8 cellular contexts compared by ENCODE assay signal in genomic region chr1:99808391-99809115, GRCh38. TPM values are rescaled to one million over a fixed set of nuclear protein-coding genes. Genes with fewer than 3 reads are reported as not detected.
DNase-seq lines count a peak whose midpoint lies in the region; ATAC-seq, FAIRE-seq and TF ChIP-seq lines count a peak whose summit lies in the region.

No MANE protein-coding gene starts in this region.

- H3K9me2 ChIP-seq in MM.1S (replicated peaks; ENCODE audit: insufficient read depth, low read length) = no peaks in the 10 kb centered on the region

- peak overlapping the region; percentile 41; the same call in 1 of the 2 replicates for H3K4me2 ChIP-seq in MM.1S (ENCODE audit: low read depth, low read length)

- H3K4me1 ChIP-seq in MM.1S (ENCODE audit: low read length) (no peaks in the 10 kb centered on the region), kidney (ENCODE audit: control insufficient read depth in 1 of 2, insufficient read depth in 1 of 2, low read depth in 1 of 2, low read length in 2 of 2) (peaks cover 4 to 5% of the 10 kb centered on the region in 2 donors)

- H3K27ac ChIP-seq in MM.1S (ENCODE audit: low read length) (no peak overlapping the region), kidney (ENCODE audit: low read depth in 2 of 2, low read length in 2 of 2) (no peak overlapping the region)

- DNase-seq in AG08395 (ENCODE audit: low spot score) (peak; percentile 91), MM.1S (peak; percentile 53), RKO (ENCODE audit: low spot score) (peak; percentile 94), kidney (no peak)
- DNase-seq in central memory CD4-positive, alpha-beta T cell = peak; percentile 47
- peak in 2 of 3 donors; percentile 11 to 13 for DNase-seq in stimulated activated CD4-positive, alpha-beta T cell treated with anti-CD3 and anti-CD28 coated beads, TNF-alpha, amount 100 ng/mL, for 48 hours (ENCODE audit: low read depth in 3 of 3)

- TF ChIP-seq CTCF in GM12872 (IDR thresholded peaks at IDR 0.05; ENCODE audit: insufficient read depth, low read depth, low read length) (peak; percentile 52), MM.1S (IDR thresholded peaks at IDR 0.05; ENCODE audit: low read length) (peak; percentile 42), kidney (IDR thresholded peaks at IDR 0.05; ENCODE audit: borderline replicate concordance, extremely low read depth, insufficient read depth) (peak; percentile 64)

- intact Hi-C loops in kidney (cut with DNase I) = no loop called here

- H3K9me3 ChIP-seq in MM.1S (replicated peaks; ENCODE audit: insufficient read depth, low read length) = no peaks in the 10 kb centered on the region
- H3K9me3 ChIP-seq in kidney (ENCODE audit: control insufficient read depth in 1 of 2, low read length in 2 of 2) = peaks cover 0 to 2% of the 10 kb centered on the region in 2 donors

- no peaks in the 10 kb centered on the region for H4K20me1 ChIP-seq in MM.1S (ENCODE audit: insufficient read depth, low read length)

- H3K79me2 ChIP-seq in MM.1S (ENCODE audit: low read length) = no peaks in the 10 kb centered on the region

- H3K36me3 ChIP-seq in MM.1S (replicated peaks; ENCODE audit: insufficient read depth, low read length) = no peaks in the 10 kb centered on the region
- H3K36me3 ChIP-seq in kidney (ENCODE audit: control insufficient read depth in 1 of 2, insufficient read depth in 2 of 2, low read length in 2 of 2) = no peaks in the 10 kb centered on the region

- no peaks in the 10 kb centered on the region for H3F3A ChIP-seq in MM.1S (ENCODE audit: insufficient read depth, low read length)

- FAIRE-seq in kidney (lab: Jason Lieb, UNC) = peak; percentile 97

- 0 out of 2 replicates have a peak overlapping the region, but pooled peaks have one; percentile 48 for H2AFZ ChIP-seq in MM.1S (ENCODE audit: low read length)

- ATAC-seq in HG02610 (IDR thresholded peaks at IDR 0.05; ENCODE audit: unreplicated experiment) = peak; percentile 88

- no peak overlapping the region; the same call in 1 of the 2 replicates for H3K9ac ChIP-seq in MM.1S (ENCODE audit: low read length)
- peak overlapping the region in 1 of 2 donors; percentile 49 for H3K9ac ChIP-seq in kidney (ENCODE audit: low read length in 2 of 2)

- no peaks in the 10 kb centered on the region for H3K27me3 ChIP-seq in MM.1S (replicated peaks; ENCODE audit: insufficient read depth, low read length)

- no peak overlapping the region for H3K4me3 ChIP-seq in MM.1S (ENCODE audit: low read length)
- H3K4me3 ChIP-seq in kidney (ENCODE audit: low read length in 2 of 2) = peak overlapping the region; percentile 30 to 32

RNA-seq across cellular contexts. Expression of gene AGL, which starts 41.6 kb away (rescaled TPM):
- total RNA-seq in kidney = 19.8 TPM
- 9.1 TPM for polyA plus RNA-seq in kidney (ENCODE audit: insufficient read depth, low read depth, low replicate concordance)

RNA-seq across cellular contexts. Expression of gene FRRS1, which starts 42.1 kb away (rescaled TPM):
- 7.4 TPM for total RNA-seq in kidney
- polyA plus RNA-seq in kidney (ENCODE audit: insufficient read depth, low read depth, low replicate concordance) = 1.0 TPM
